In the genomic region with DNA sequence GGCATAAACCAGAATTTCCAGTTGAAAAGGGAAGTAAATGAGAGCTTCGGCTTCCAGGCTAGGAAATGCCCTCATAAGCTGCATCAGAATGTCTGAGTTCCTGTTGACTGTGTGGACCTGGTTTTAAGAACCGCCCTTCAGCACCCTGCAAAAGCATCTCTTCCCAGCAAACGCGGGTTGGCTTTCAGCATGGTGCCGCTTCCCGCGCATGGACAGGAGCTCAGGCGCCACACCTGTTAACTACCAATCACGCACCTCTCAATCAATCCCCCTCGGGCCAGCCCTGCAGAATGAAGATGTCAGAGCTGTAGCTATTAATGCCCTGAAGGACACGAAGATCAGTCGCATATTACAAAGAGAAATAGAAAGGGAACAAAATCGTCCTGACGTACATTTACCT, we compare ENCODE assay signal across 35 cellular contexts.
"Had no signal": no experiment of that assay in that cellular context is flagged by ENCODE, and none has a peak within 500 bp of the region (broad histone marks: within the 10 kb centered on the region; RNA-seq: fewer than 3 reads in every experiment).

No MANE protein-coding gene starts in this region.

- H3K36me3 ChIP-seq: brain microvascular endothelial cell, MG63, Peyer's patch, SJSA1, WERI-Rb-1 had no signal

- H3K4me1 Mint-ChIP-seq: activated CD4-positive, alpha-beta memory T cell treated with anti-CD3 and anti-CD28 coated beads, Interleukin-2, amount 10 ng/mL, durations not matched to agents 7 days and 5 days; activated CD8-positive, alpha-beta memory T cell treated with anti-CD3 and anti-CD28 coated beads, Interleukin-2, amount 10 ng/mL, durations not matched to agents 7 days and 5 days; activated naive CD4-positive, alpha-beta T cell treated with anti-CD3 and anti-CD28 coated beads, Interleukin-2, amount 10 ng/mL, durations not matched to agents 7 days and 5 days; activated naive CD8-positive, alpha-beta T cell treated with anti-CD3 and anti-CD28 coated beads, Interleukin-2, amount 50 U/mL, for 24 hours had no signal

- H3K9me2 ChIP-seq: SK-N-SH had no signal

- ATAC-seq: activated CD8-positive, alpha-beta memory T cell treated with anti-CD3 and anti-CD28 coated beads, Interleukin-2, amount 10 ng/mL, durations not matched to agents 7 days and 5 days; activated naive CD8-positive, alpha-beta T cell treated with anti-CD3 and anti-CD28 coated beads, Interleukin-2, amount 50 U/mL, for 24 hours; PC-3 had no signal

- H3K4me1 ChIP-seq: Peyer's patch, SJSA1 had no signal

- H3K4me3 ChIP-seq: MG63, Peyer's patch, SJSA1 had no signal

- DNase-seq: activated CD4-positive, alpha-beta memory T cell treated with anti-CD3 and anti-CD28 coated beads, Interleukin-2, amount 10 ng/mL, durations not matched to agents 7 days and 5 days; activated CD4-positive, alpha-beta T cell treated with anti-CD3 and anti-CD28 coated beads for 1 hour; activated CD4-positive, alpha-beta T cell treated with anti-CD3 and anti-CD28 coated beads for 48 hours; activated CD4-positive, CD25-positive, alpha-beta regulatory T cell; activated CD8-positive, alpha-beta memory T cell treated with anti-CD3 and anti-CD28 coated beads for 24 hours; activated CD8-positive, alpha-beta memory T cell treated with anti-CD3 and anti-CD28 coated beads, Interleukin-2, amount 10 ng/mL, durations not matched to agents 7 days and 5 days; activated CD8-positive, alpha-beta memory T cell treated with anti-CD3 and anti-CD28 coated beads, Interleukin-2, amount 50 U/mL, for 48 hours; activated effector memory CD4-positive, alpha-beta T cell treated with Interleukin-2 at 50 U/mL for 16 hours; activated naive CD4-positive, alpha-beta T cell treated with anti-CD3 and anti-CD28 coated beads, Interleukin-2, amount 10 ng/mL, durations not matched to agents 7 days and 5 days; activated naive CD8-positive, alpha-beta T cell treated with anti-CD3 and anti-CD28 coated beads, Interleukin-2, amount 50 U/mL, for 24 hours; activated T-cell treated with anti-CD3 and anti-CD28 coated beads, Interleukin-2, amount 50 U/mL, for 48 hours; brain microvascular endothelial cell; central memory CD4-positive, alpha-beta T cell; Kasumi-1; KG1; MG63; NCI-H1105; NCI-H1417 treated with DMSO at 0.1 percent for 48 hours; NCI-H1694; NCI-H1930; NCI-H2081 treated with DMSO at 0.1 percent for 48 hours; NCI-H345; NCI-H524 treated with DMSO at 0.1 percent for 48 hours; PC-3; Peyer's patch; RPMI8226; SHP77 treated with DMSO at 0.1 percent for 48 hours; SK-N-SH; SW 1271; T-helper 1 cell; T-helper 2 cell; T-helper 9 cell; WERI-Rb-1 had no signal

- H3K27ac ChIP-seq: brain microvascular endothelial cell, Peyer's patch, SJSA1, WERI-Rb-1 had no signal

- H3K27me3 Mint-ChIP-seq: activated CD4-positive, alpha-beta memory T cell treated with anti-CD3 and anti-CD28 coated beads, Interleukin-2, amount 10 ng/mL, durations not matched to agents 7 days and 5 days; activated CD8-positive, alpha-beta memory T cell treated with anti-CD3 and anti-CD28 coated beads, Interleukin-2, amount 10 ng/mL, durations not matched to agents 7 days and 5 days; activated naive CD4-positive, alpha-beta T cell treated with anti-CD3 and anti-CD28 coated beads, Interleukin-2, amount 10 ng/mL, durations not matched to agents 7 days and 5 days; activated naive CD8-positive, alpha-beta T cell; activated naive CD8-positive, alpha-beta T cell treated with anti-CD3 and anti-CD28 coated beads, Interleukin-2, amount 50 U/mL, for 24 hours had no signal

- H3K27ac Mint-ChIP-seq: activated CD4-positive, alpha-beta memory T cell treated with anti-CD3 and anti-CD28 coated beads, Interleukin-2, amount 10 ng/mL, durations not matched to agents 7 days and 5 days; activated CD8-positive, alpha-beta memory T cell treated with anti-CD3 and anti-CD28 coated beads, Interleukin-2, amount 10 ng/mL, durations not matched to agents 7 days and 5 days; activated naive CD4-positive, alpha-beta T cell treated with anti-CD3 and anti-CD28 coated beads, Interleukin-2, amount 10 ng/mL, durations not matched to agents 7 days and 5 days; activated naive CD8-positive, alpha-beta T cell; activated naive CD8-positive, alpha-beta T cell treated with anti-CD3 and anti-CD28 coated beads, Interleukin-2, amount 50 U/mL, for 24 hours had no signal

- H3K4me2 ChIP-seq: SK-N-SH had no signal

- H3K4me3 Mint-ChIP-seq: activated CD4-positive, alpha-beta memory T cell treated with anti-CD3 and anti-CD28 coated beads, Interleukin-2, amount 10 ng/mL, durations not matched to agents 7 days and 5 days; activated CD8-positive, alpha-beta memory T cell treated with anti-CD3 and anti-CD28 coated beads, Interleukin-2, amount 10 ng/mL, durations not matched to agents 7 days and 5 days; activated naive CD4-positive, alpha-beta T cell treated with anti-CD3 and anti-CD28 coated beads, Interleukin-2, amount 10 ng/mL, durations not matched to agents 7 days and 5 days; activated naive CD8-positive, alpha-beta T cell; activated naive CD8-positive, alpha-beta T cell treated with anti-CD3 and anti-CD28 coated beads, Interleukin-2, amount 50 U/mL, for 24 hours had no signal

- H3K27me3 ChIP-seq: brain microvascular endothelial cell, MG63, Peyer's patch, SJSA1 had no signal

- H3K36me3 Mint-ChIP-seq: activated CD8-positive, alpha-beta memory T cell treated with anti-CD3 and anti-CD28 coated beads, Interleukin-2, amount 10 ng/mL, durations not matched to agents 7 days and 5 days; activated naive CD4-positive, alpha-beta T cell treated with anti-CD3 and anti-CD28 coated beads, Interleukin-2, amount 10 ng/mL, durations not matched to agents 7 days and 5 days; activated naive CD8-positive, alpha-beta T cell had no signal

- H3K9me3 ChIP-seq: MG63, Peyer's patch, SK-N-SH had no signal

- H3K9ac ChIP-seq: SK-N-SH had no signal
